Comparison of ENCODE assay signal across 9 cellular contexts in the genomic region with DNA sequence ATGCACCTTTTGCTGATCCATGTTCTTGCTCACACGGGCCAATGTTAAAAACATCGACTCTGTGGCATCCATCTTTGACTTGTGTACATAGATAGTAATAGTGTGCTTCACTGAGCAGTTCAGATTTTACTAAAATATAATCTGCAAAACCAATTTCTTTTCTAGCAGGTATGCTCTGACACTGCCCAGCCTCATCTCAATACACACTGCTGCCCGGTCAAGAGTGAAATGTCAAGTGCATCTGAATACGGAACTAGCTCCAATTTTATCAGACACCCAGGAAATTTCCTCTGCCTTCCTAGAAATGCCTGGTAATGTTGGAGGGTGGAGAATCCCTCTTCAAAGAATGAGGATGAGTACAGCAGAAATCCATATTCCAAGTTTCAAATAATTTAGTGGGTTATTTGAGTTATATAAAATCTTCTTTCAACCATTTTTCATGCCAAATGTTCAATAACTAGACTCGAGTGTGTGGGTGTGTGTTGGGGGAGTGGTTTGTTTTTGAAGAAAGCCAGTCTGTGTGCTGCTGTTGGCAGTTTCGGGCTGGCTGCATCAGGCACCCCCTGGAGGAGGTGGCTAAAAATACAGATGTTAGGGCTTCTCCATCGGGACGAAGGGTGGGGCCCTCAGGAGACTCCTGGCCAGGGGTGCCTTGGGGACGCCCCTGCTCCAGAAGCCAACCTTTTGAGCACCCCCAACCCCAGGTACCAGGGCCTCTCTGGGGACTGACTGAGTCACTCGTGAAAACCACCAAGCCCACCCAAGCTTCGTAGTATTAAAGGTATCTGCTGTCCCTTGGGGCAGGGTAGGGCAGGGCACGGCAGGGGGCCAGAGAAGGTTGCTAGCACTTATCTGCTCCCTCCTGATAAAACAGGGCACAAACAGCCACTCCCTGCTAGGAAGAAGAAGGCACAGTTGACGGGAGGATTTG. TPM values are rescaled to one million over a fixed set of nuclear protein-coding genes. Genes with fewer than 3 reads are reported as not detected.
A peak's percentile ranks its signal among the peaks of the same experiment; 100 is the strongest.
DNase-seq lines count a peak whose midpoint lies in the region; ATAC-seq, FAIRE-seq and TF ChIP-seq lines count a peak whose summit lies in the region.
"Had no signal": no experiment of that assay in that cellular context is flagged by ENCODE, and none has a peak within 500 bp of the region (broad histone marks: within the 10 kb centered on the region; RNA-seq: fewer than 3 reads in every experiment).

No MANE protein-coding gene starts in this region.

- TF ChIP-seq CTCF in GM06990 (IDR thresholded peaks at IDR 0.05; ENCODE audit: insufficient read depth, low read length, poor library complexity, severe bottlenecking) (peak; percentile 61), bronchial epithelial cell (IDR thresholded peaks at IDR 0.05; ENCODE audit: insufficient read depth, low read length, severe bottlenecking) (peak; percentile 62), liver (IDR thresholded peaks at IDR 0.05; ENCODE audit: low read depth, low read length, missing input control) (peak; percentile 6)

- WGBS in liver, result 30% methylated on average over 13 of the region's 13 CpGs

- no peak for ATAC-seq in HG03565 (IDR thresholded peaks at IDR 0.05; ENCODE audit: unreplicated experiment)
- ATAC-seq in GM19395 (IDR thresholded peaks at IDR 0.05; ENCODE audit: unreplicated experiment), result no peak

- H3K4me1 ChIP-seq in Karpas-422 (ENCODE audit: low read length) (no peaks in the 10 kb centered on the region), liver (ENCODE audit: control insufficient read depth in 4 of 4, insufficient read depth in 4 of 4, low read length in 3 of 4) (peaks cover 0 to 9% (median 0%) of the 10 kb centered on the region in 4 donors)

- no peak overlapping the region for H3K4me2 ChIP-seq in Karpas-422 (ENCODE audit: low read depth, low read length, poor library complexity, severe bottlenecking)

- H3K4me3 ChIP-seq in GM06990 (replicated peaks; ENCODE audit: low read depth, low read length), result no peak overlapping the region
- H3K4me3 ChIP-seq in Karpas-422 (ENCODE audit: low read length), result no peak overlapping the region
- no peak overlapping the region for H3K4me3 ChIP-seq in bronchial epithelial cell (ENCODE audit: low read depth, low read length)
- H3K4me3 ChIP-seq in liver (ENCODE audit: low read depth in 1 of 3, low read length in 3 of 3), result no peak overlapping the region

- H3K9ac ChIP-seq in Karpas-422 (ENCODE audit: low read length) (no peak overlapping the region), liver (ENCODE audit: low read depth in 1 of 2, low read length in 2 of 2) (no peak overlapping the region)

- H3K27me3 ChIP-seq in GM06990 (replicated peaks; ENCODE audit: control insufficient read depth, insufficient read depth, low read length) (no peaks in the 10 kb centered on the region; the same call in none of the 2 replicates), Karpas-422 (ENCODE audit: low read length) (no peaks in the 10 kb centered on the region), bronchial epithelial cell (ENCODE audit: control insufficient read depth, insufficient read depth, low read length) (no peaks in the 10 kb centered on the region), liver (ENCODE audit: control insufficient read depth in 4 of 4, insufficient read depth in 4 of 4, low read length in 3 of 4) (no peaks in the 10 kb centered on the region)

- H3K36me3 ChIP-seq in GM06990 (ENCODE audit: control insufficient read depth, insufficient read depth, low read length) (no peaks in the 10 kb centered on the region), Karpas-422 (ENCODE audit: insufficient read depth, low read length) (no peaks in the 10 kb centered on the region), bronchial epithelial cell (ENCODE audit: control insufficient read depth, insufficient read depth, low read length) (peaks cover 7% of the 10 kb centered on the region), liver (ENCODE audit: control insufficient read depth in 4 of 4, insufficient read depth in 3 of 4, low read depth in 1 of 4, low read length in 3 of 4) (no peaks in the 10 kb centered on the region)

- no peaks in the 10 kb centered on the region for H3K9me3 ChIP-seq in Karpas-422 (ENCODE audit: low read length)
- no peaks in the 10 kb centered on the region for H3K9me3 ChIP-seq in liver (ENCODE audit: control insufficient read depth in 4 of 4, low read length in 3 of 4)

- no peaks in the 10 kb centered on the region for H3K9me2 ChIP-seq in Karpas-422 (replicated peaks; ENCODE audit: insufficient read depth, low read length)

- DNase-seq in GM06990 (ENCODE audit: extremely low read depth, insufficient read length) (peak; percentile 30), Karpas-422 (peak; percentile 53), bronchial epithelial cell (ENCODE audit: low read depth) (peak; percentile 59), T-helper 2 cell (no peak)
- DNase-seq in effector CD4-positive, alpha-beta T cell, result no peak

- no peak overlapping the region for H2AFZ ChIP-seq in Karpas-422 (ENCODE audit: low read length)

- H3K27ac ChIP-seq in Karpas-422 (ENCODE audit: low read length) (no peak overlapping the region), liver (ENCODE audit: low read depth in 1 of 2, low read length in 2 of 2) (no peak overlapping the region)

- no peaks in the 10 kb centered on the region for H4K20me1 ChIP-seq in Karpas-422 (ENCODE audit: insufficient read depth, low read depth, low read length)

- no peak for FAIRE-seq in bronchial epithelial cell (lab: Jason Lieb, UNC)
- FAIRE-seq: islet of Langerhans had no signal

- no peaks in the 10 kb centered on the region for H3K79me2 ChIP-seq in Karpas-422 (ENCODE audit: low read length)

- peak; percentile 41 to 65 for TF ChIP-seq RAD21 in liver (IDR thresholded peaks at IDR 0.05)

TF ChIP-seq in liver, 16 proteins besides CTCF, POLR2A, EP300 and RAD21:
- TF ChIP-seq, protein P1, sequence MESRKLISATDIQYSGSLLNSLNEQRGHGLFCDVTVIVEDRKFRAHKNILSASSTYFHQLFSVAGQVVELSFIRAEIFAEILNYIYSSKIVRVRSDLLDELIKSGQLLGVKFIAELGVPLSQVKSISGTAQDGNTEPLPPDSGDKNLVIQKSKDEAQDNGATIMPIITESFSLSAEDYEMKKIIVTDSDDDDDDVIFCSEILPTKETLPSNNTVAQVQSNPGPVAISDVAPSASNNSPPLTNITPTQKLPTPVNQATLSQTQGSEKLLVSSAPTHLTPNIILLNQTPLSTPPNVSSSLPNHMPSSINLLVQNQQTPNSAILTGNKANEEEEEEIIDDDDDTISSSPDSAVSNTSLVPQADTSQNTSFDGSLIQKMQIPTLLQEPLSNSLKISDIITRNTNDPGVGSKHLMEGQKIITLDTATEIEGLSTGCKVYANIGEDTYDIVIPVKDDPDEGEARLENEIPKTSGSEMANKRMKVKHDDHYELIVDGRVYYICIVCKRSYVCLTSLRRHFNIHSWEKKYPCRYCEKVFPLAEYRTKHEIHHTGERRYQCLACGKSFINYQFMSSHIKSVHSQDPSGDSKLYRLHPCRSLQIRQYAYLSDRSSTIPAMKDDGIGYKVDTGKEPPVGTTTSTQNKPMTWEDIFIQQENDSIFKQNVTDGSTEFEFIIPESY (IDR thresholded peaks at IDR 0.05), result no peak
- TF ChIP-seq, protein P2, sequence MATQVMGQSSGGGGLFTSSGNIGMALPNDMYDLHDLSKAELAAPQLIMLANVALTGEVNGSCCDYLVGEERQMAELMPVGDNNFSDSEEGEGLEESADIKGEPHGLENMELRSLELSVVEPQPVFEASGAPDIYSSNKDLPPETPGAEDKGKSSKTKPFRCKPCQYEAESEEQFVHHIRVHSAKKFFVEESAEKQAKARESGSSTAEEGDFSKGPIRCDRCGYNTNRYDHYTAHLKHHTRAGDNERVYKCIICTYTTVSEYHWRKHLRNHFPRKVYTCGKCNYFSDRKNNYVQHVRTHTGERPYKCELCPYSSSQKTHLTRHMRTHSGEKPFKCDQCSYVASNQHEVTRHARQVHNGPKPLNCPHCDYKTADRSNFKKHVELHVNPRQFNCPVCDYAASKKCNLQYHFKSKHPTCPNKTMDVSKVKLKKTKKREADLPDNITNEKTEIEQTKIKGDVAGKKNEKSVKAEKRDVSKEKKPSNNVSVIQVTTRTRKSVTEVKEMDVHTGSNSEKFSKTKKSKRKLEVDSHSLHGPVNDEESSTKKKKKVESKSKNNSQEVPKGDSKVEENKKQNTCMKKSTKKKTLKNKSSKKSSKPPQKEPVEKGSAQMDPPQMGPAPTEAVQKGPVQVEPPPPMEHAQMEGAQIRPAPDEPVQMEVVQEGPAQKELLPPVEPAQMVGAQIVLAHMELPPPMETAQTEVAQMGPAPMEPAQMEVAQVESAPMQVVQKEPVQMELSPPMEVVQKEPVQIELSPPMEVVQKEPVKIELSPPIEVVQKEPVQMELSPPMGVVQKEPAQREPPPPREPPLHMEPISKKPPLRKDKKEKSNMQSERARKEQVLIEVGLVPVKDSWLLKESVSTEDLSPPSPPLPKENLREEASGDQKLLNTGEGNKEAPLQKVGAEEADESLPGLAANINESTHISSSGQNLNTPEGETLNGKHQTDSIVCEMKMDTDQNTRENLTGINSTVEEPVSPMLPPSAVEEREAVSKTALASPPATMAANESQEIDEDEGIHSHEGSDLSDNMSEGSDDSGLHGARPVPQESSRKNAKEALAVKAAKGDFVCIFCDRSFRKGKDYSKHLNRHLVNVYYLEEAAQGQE (IDR thresholded peaks at IDR 0.05), result no peak
- TF ChIP-seq HNF4G (IDR thresholded peaks at IDR 0.05) (no peak), JUND (IDR thresholded peaks at IDR 0.05) (no peak), FOXA1 (IDR thresholded peaks at IDR 0.05) (no peak), HNF4A (conservative IDR thresholded peaks at IDR 0.05) (no peak)
- TF ChIP-seq, protein P3, sequence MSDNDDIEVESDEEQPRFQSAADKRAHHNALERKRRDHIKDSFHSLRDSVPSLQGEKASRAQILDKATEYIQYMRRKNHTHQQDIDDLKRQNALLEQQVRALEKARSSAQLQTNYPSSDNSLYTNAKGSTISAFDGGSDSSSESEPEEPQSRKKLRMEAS (IDR thresholded peaks at IDR 0.05), result no peak
- TF ChIP-seq, protein P4, sequence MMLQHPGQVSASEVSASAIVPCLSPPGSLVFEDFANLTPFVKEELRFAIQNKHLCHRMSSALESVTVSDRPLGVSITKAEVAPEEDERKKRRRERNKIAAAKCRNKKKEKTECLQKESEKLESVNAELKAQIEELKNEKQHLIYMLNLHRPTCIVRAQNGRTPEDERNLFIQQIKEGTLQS (IDR thresholded peaks at IDR 0.05), result no peak

RNA-seq across cellular contexts. Expression of a gene that starts 15.4 kb away (rescaled TPM):
- total RNA-seq in Karpas-422 (2014; rRNA removed; shearing (Covaris generic); ENCODE audit: low replicate concordance), result 0.15 and 1.3 TPM in 2 replicates
- 123 and 141 TPM in 2 replicates for total RNA-seq in bronchial epithelial cell
- 10 to 100 TPM in 1 of 2 donors, 1 to 10 TPM in 1; 6.9 to 59.2 TPM for total RNA-seq in liver
- polyA plus RNA-seq in liver, result 1 to 10 TPM; 3.4 to 4.2 TPM

Comparison
In these comparisons a context has a peak if more than half of its experiments do, and no peak if none do; other contexts are left out.
1. DNase-seq: peak in GM06990 (single experiment), Karpas-422 (single experiment) and bronchial epithelial cell (single experiment); none in effector CD4-positive, alpha-beta T cell (single experiment) and T-helper 2 cell (0 of 5).
2. CTCF ChIP-seq: peak in every context shown above with its lines; median percentile 62 in bronchial epithelial cell; 61 in GM06990; 6 in liver.